Comparison of ENCODE assay signal across 24 cellular contexts in the genomic region with DNA sequence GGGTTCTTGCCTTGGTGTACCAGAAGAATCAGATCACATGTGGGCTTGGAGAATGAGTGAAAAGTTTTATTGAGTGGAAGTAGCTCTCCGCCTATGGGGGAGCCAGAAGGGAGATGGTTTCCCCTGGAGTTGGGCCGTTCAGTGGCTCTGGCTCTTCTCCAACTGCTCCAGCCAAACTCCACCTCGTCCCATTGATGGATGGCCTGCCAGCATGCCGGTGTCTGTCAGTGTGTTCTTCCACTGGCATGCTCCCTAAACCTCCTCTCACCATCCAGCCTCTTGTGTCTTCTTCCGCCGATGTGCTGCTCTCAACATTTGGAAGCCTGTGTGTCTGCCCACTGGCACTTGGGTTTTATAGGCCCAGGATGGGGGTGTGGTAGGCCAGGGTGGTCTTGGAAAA.
DNase-seq lines count a peak whose midpoint lies in the region; ATAC-seq and TF ChIP-seq lines count a peak whose summit lies in the region.
"Had no signal": no experiment of that assay in that cellular context is flagged by ENCODE, and none has a peak within 500 bp of the region (broad histone marks: within the 10 kb centered on the region; RNA-seq: fewer than 3 reads in every experiment).

No MANE protein-coding gene starts in this region.

- intact Hi-C loops in CD14-positive monocyte (cut with micrococcal nuclease), result no loop called here
- intact Hi-C loops in upper lobe of right lung (cut with DNase I), result loop anchor here (10.0 kb wide), 1 partner anchor 348 kb away; no protein-coding TSS in a partner anchor

- ATAC-seq in left lobe of liver (peak; percentile 65), HG03039 (IDR thresholded peaks at IDR 0.05; ENCODE audit: unreplicated experiment) (no peak), upper lobe of right lung (no peak), GM19324 (IDR thresholded peaks at IDR 0.05; ENCODE audit: low FRiP score, unreplicated experiment) (no peak)
- ATAC-seq: GM12878 had no signal

- no peak overlapping the region for H3K27ac ChIP-seq in upper lobe of right lung
- H3K27ac ChIP-seq: BLaER1, C4-2B had no signal

- no peak overlapping the region for H3K4me3 Mint-ChIP-seq in CD14-positive monocyte
- H3K4me3 Mint-ChIP-seq: CD4-positive, alpha-beta memory T cell; CD4-positive, CD25-positive, alpha-beta regulatory T cell; CD8-positive, alpha-beta memory T cell had no signal

- H2AFZ ChIP-seq in Loucy (ENCODE audit: low read length), result no peak overlapping the region

- H3K4me3 ChIP-seq in Loucy (ENCODE audit: low read length, poor library complexity, severe bottlenecking) (no peak overlapping the region), upper lobe of right lung (no peak overlapping the region)
- H3K4me3 ChIP-seq: BLaER1, GM12878 had no signal

- H3F3A ChIP-seq in Loucy (ENCODE audit: low read depth), result no peaks in the 10 kb centered on the region

- H3K36me3 Mint-ChIP-seq in CD14-positive monocyte, result no peaks in the 10 kb centered on the region
- H3K36me3 Mint-ChIP-seq: CD4-positive, alpha-beta memory T cell; CD4-positive, CD25-positive, alpha-beta regulatory T cell; CD8-positive, alpha-beta memory T cell had no signal

- H3K4me2 ChIP-seq in Loucy (ENCODE audit: low read depth, low read length, poor library complexity, severe bottlenecking), result no peak overlapping the region
- H3K4me2 ChIP-seq: BLaER1 had no signal

- no peaks in the 10 kb centered on the region for H3K27me3 ChIP-seq in Loucy (ENCODE audit: insufficient read depth, low read length, poor library complexity, severe bottlenecking)
- H3K27me3 ChIP-seq in upper lobe of right lung, result no peaks in the 10 kb centered on the region
- H3K27me3 ChIP-seq: BE2C, BLaER1 had no signal

- DNase-seq in NCI-H446 treated with DMSO at 0.1 percent for 48 hours (lab: John Stamatoyannopoulos, UW) (peak; percentile 79), left lobe of liver (ENCODE audit: low spot score) (no peak), CD14-positive monocyte (ENCODE audit: low spot score) (no peak), upper lobe of right lung (no peak)
- DNase-seq: 8988T; ACHN; BE2C; CD4-positive, alpha-beta memory T cell; CD4-positive, CD25-positive, alpha-beta regulatory T cell; CD8-positive, alpha-beta memory T cell; COR-L47; DMS 273 treated with DMSO at 0.1 percent for 48 hours; DMS153; DMS53; DMS79; DND-41; EL; GDM1 had no signal

- H3K9me2 ChIP-seq in Loucy (replicated peaks; ENCODE audit: low read depth, low read length), result no peaks in the 10 kb centered on the region

- peaks cover 0 to 4% (median 1%) of the 10 kb centered on the region in 7 donors for H3K9me3 Mint-ChIP-seq in CD14-positive monocyte
- H3K9me3 Mint-ChIP-seq: CD8-positive, alpha-beta memory T cell had no signal

- peak overlapping the region; percentile 1 for H3K9ac ChIP-seq in Loucy (ENCODE audit: low read depth, low read length, poor library complexity, severe bottlenecking)
- H3K9ac ChIP-seq: BLaER1 had no signal

- H3K4me1 Mint-ChIP-seq in CD14-positive monocyte, result no peaks in the 10 kb centered on the region
- H3K4me1 Mint-ChIP-seq: CD4-positive, alpha-beta memory T cell; CD4-positive, CD25-positive, alpha-beta regulatory T cell; CD8-positive, alpha-beta memory T cell had no signal

- TF ChIP-seq CTCF in Loucy (conservative IDR thresholded peaks at IDR 0.05; ENCODE audit: low read length), result no peak
- no peak for TF ChIP-seq CTCF in CD14-positive monocyte (IDR thresholded peaks at IDR 0.05)
- no peak for TF ChIP-seq CTCF in upper lobe of right lung (IDR thresholded peaks at IDR 0.05)

- H3K36me3 ChIP-seq in Loucy (ENCODE audit: insufficient read depth, low read length) (no peaks in the 10 kb centered on the region), upper lobe of right lung (no peaks in the 10 kb centered on the region)
- H3K36me3 ChIP-seq: BE2C, BLaER1 had no signal

- peaks cover 0 to 4% (median 0%) of the 10 kb centered on the region in 3 donors for H3K27me3 Mint-ChIP-seq in CD14-positive monocyte (ENCODE audit: low read depth in 3 of 3)

- H3K9me3 ChIP-seq in Loucy (ENCODE audit: insufficient read depth, low read depth, low read length) (peaks cover 4% of the 10 kb centered on the region; the same call in 1 of the 2 replicates), upper lobe of right lung (no peaks in the 10 kb centered on the region)
- H3K9me3 ChIP-seq: BE2C had no signal

- no peak overlapping the region for H3K27ac Mint-ChIP-seq in CD14-positive monocyte
- H3K27ac Mint-ChIP-seq: CD4-positive, alpha-beta memory T cell; CD4-positive, CD25-positive, alpha-beta regulatory T cell had no signal

- no peaks in the 10 kb centered on the region for H3K79me2 ChIP-seq in Loucy (ENCODE audit: insufficient read depth, low read length)

- H4K20me1 ChIP-seq in Loucy (ENCODE audit: insufficient read depth, low read length, poor library complexity, severe bottlenecking), result no peaks in the 10 kb centered on the region
- H4K20me1 ChIP-seq: BLaER1 had no signal

- H3K4me1 ChIP-seq in Loucy (ENCODE audit: insufficient read depth, low read length, poor library complexity, severe bottlenecking) (peaks cover 14% of the 10 kb centered on the region), upper lobe of right lung (no peaks in the 10 kb centered on the region)
- H3K4me1 ChIP-seq: BLaER1 had no signal
